In genomic region chr4:141771889-141772830, GRCh38 we compare ENCODE assay signal across 13 cellular contexts.
DNase-seq lines count a peak whose midpoint lies in the region; ATAC-seq and TF ChIP-seq lines count a peak whose summit lies in the region.
"Had no signal": no experiment of that assay in that cellular context is flagged by ENCODE, and none has a peak within 500 bp of the region (broad histone marks: within the 10 kb centered on the region; RNA-seq: fewer than 3 reads in every experiment).

No MANE protein-coding gene starts in this region.

- H3K4me3 Mint-ChIP-seq in neural progenitor cell: no peak overlapping the region

- no peak overlapping the region for H3K27ac ChIP-seq in neural progenitor cell
- H3K27ac ChIP-seq: coronary artery, HL-60 had no signal

- H3K27ac Mint-ChIP-seq in neural progenitor cell: no peak overlapping the region

- peak; percentile 0 for DNase-seq in NK-92 treated with Interleukin-12 subunit alpha and Interleukin-12 subunit beta, amount 100 ng/mL, for 24 hours (lab: John Stamatoyannopoulos, UW)
- DNase-seq in NK-92 (lab: John Stamatoyannopoulos, UW; ENCODE audit: unreplicated experiment) (no peak), neural progenitor cell (ENCODE audit: low spot score) (no peak), KG1 (lab: John Stamatoyannopoulos, UW) (no peak), T-helper 9 cell (no peak)
- no peak for DNase-seq in activated naive CD4-positive, alpha-beta T cell treated with Interleukin-2 at 50 U/mL for 16 hours
- DNase-seq: naive thymus-derived CD8-positive, alpha-beta T cell; stimulated activated CD4-positive, alpha-beta T cell treated with anti-CD3 and anti-CD28 coated beads, Interleukin-4, amount 100 ng/mL, for 4 hours; trophoblast cell had no signal

- H3K4me1 Mint-ChIP-seq in neural progenitor cell: peaks cover 17% of the 10 kb centered on the region

- no peak overlapping the region for H3K4me3 ChIP-seq in neural progenitor cell
- H3K4me3 ChIP-seq: coronary artery had no signal

- no peaks in the 10 kb centered on the region for H3F3A ChIP-seq in neural progenitor cell (ENCODE audit: low read depth)

- H3K9me3 ChIP-seq in neural progenitor cell (ENCODE audit: low read depth): no peaks in the 10 kb centered on the region

- H3K9ac ChIP-seq in neural progenitor cell: no peak overlapping the region

- peaks cover 2% of the 10 kb centered on the region for H3K9me3 Mint-ChIP-seq in neural progenitor cell

- no peaks in the 10 kb centered on the region for H3K4me1 ChIP-seq in neural progenitor cell

- H3K27me3 ChIP-seq in neural progenitor cell: no peaks in the 10 kb centered on the region

- no peaks in the 10 kb centered on the region for H3K36me3 ChIP-seq in neural progenitor cell

- H3K4me2 ChIP-seq in neural progenitor cell: no peak overlapping the region

- peak overlapping the region; percentile 48 for H2AFZ ChIP-seq in neural progenitor cell (replicated peaks)

- H3K27me3 Mint-ChIP-seq in neural progenitor cell (ENCODE audit: insufficient read depth, low read depth): no peaks in the 10 kb centered on the region

- ATAC-seq in GM21723 (IDR thresholded peaks at IDR 0.05; ENCODE audit: unreplicated experiment): peak; percentile 52
- peak; percentile 82 for ATAC-seq in HG03520 (IDR thresholded peaks at IDR 0.05; ENCODE audit: unreplicated experiment)
- ATAC-seq: naive thymus-derived CD8-positive, alpha-beta T cell had no signal

- no peaks in the 10 kb centered on the region for H3K36me3 Mint-ChIP-seq in neural progenitor cell
- H3K36me3 Mint-ChIP-seq: naive thymus-derived CD8-positive, alpha-beta T cell had no signal

- TF ChIP-seq CTCF in neural progenitor cell (IDR thresholded peaks at IDR 0.05): no peak

- no peaks in the 10 kb centered on the region for H4K20me1 ChIP-seq in neural progenitor cell (ENCODE audit: low read depth)

- no peaks in the 10 kb centered on the region for H3K79me2 ChIP-seq in neural progenitor cell (ENCODE audit: low read depth)
